Comparison of ENCODE assay signal across 23 cellular contexts in genomic region chr18:69763002-69763401, GRCh38.
"Had no signal": no experiment of that assay in that cellular context is flagged by ENCODE, and none has a peak within 500 bp of the region (broad histone marks: within the 10 kb centered on the region; RNA-seq: fewer than 3 reads in every experiment).

No MANE protein-coding gene starts in this region.

- DNase-seq: activated CD4-positive, alpha-beta memory T cell treated with anti-CD3 and anti-CD28 coated beads for 36 hours; activated CD4-positive, alpha-beta T cell treated with anti-CD3 and anti-CD28 coated beads for 36 hours; activated CD4-positive, alpha-beta T cell treated with anti-CD3 and anti-CD28 coated beads, Interleukin-2, amount 10 ng/mL, durations not matched to agents 24 days and 14 days; activated CD4-positive, CD25-positive, alpha-beta regulatory T cell; activated CD4-positive, CD25-positive, alpha-beta regulatory T cell treated with anti-CD3 and anti-CD28 coated beads, Interleukin-2, amount 50 U/mL, for 72 hours; activated CD8-positive, alpha-beta memory T cell treated with anti-CD3 and anti-CD28 coated beads, Interleukin-2, amount 10 ng/mL, durations not matched to agents 7 days and 5 days; activated CD8-positive, alpha-beta memory T cell treated with anti-CD3 and anti-CD28 coated beads, Interleukin-2, amount 50 U/mL, for 4 hours; activated CD8-positive, alpha-beta T cell treated with anti-CD3 and anti-CD28 coated beads, Interleukin-2, amount 10 ng/mL, durations not matched to agents 7 days and 5 days; activated effector memory CD4-positive, alpha-beta T cell treated with anti-CD3 and anti-CD28 coated beads, Interleukin-2, amount 50 U/mL, for 16 hours; activated naive CD4-positive, alpha-beta T cell treated with anti-CD3 and anti-CD28 coated beads for 36 hours; activated naive CD8-positive, alpha-beta T cell treated with anti-CD3 and anti-CD28 coated beads for 36 hours; activated naive CD8-positive, alpha-beta T cell treated with anti-CD3 and anti-CD28 coated beads, Interleukin-2, amount 50 U/mL, for 24 hours; activated T-cell treated with anti-CD3 and anti-CD28 coated beads, Interleukin-2, amount 50 U/mL, for 1 hour; activated T-cell treated with anti-CD3 and anti-CD28 coated beads, Interleukin-2, amount 50 U/mL, for 48 hours; adrenal gland; amygdala; aorta; body of pancreas; caudate nucleus; effector CD8-positive, alpha-beta T cell; esophagus squamous epithelium; foreskin melanocyte; heart right ventricle had no signal
